ENCODE assay signal across 13 cellular contexts in the genomic region with DNA sequence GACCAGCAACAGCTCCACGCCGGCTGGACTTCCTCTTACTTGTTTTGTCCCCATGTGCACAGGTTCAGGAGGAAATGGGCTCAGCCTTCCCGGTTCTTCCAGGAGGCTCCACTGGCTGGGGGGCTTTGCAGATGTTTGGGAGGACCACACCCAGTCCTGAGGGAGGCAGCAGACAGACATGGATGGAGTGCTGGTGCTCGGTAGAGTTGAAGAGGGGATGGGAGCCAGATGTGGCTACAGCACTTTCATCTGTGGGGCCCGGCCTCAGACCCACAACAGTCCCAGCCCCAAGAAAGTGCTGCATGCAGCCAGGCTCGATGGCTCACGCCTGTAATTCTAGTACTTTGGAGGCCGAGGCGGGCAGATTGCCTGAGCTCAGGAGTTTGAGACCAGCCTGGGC. TPM values are rescaled to one million over a fixed set of nuclear protein-coding genes. Genes with fewer than 3 reads are reported as not detected.
DNase-seq lines count a peak whose midpoint lies in the region; TF ChIP-seq lines count a peak whose summit lies in the region.
"Had no signal": no experiment of that assay in that cellular context is flagged by ENCODE, and none has a peak within 500 bp of the region (broad histone marks: within the 10 kb centered on the region; RNA-seq: fewer than 3 reads in every experiment).

No MANE protein-coding gene starts in this region.

- H3K4me3 Mint-ChIP-seq in activated T-cell treated with anti-CD3 and anti-CD28 coated beads, Interleukin-2, amount 50 U/mL, for 24 hours = no peak overlapping the region
- H3K4me3 Mint-ChIP-seq in mesothelial cell of epicardium = no peak overlapping the region
- no peak overlapping the region for H3K4me3 Mint-ChIP-seq in activated CD4-positive, alpha-beta memory T cell treated with anti-CD3 and anti-CD28 coated beads, Interleukin-2, amount 10 ng/mL, durations not matched to agents 7 days and 5 days

- peak overlapping the region; percentile 17 for H3K23ac ChIP-seq in neuronal stem cell (ENCODE audit: low read depth, low read length, poor library complexity)

- H3K9me3 ChIP-seq in OCI-LY1 (ENCODE audit: low read length) (no peaks in the 10 kb centered on the region), neuronal stem cell (replicated peaks in 1 of 2; ENCODE audit: control insufficient read depth in 2 of 2, insufficient read depth in 1 of 2, low read depth in 1 of 2, low read length in 2 of 2) (no peaks in the 10 kb centered on the region)
- H3K9me3 ChIP-seq: BLaER1 treated with 17β-estradiol and CSF1 and Interleukin-3, amounts not matched to agents 10 nM and 100 nM had no signal

- H4K8ac ChIP-seq in neuronal stem cell (ENCODE audit: low read depth, low read length) = no peak overlapping the region

- no peak for DNase-seq in activated T-cell treated with anti-CD3 and anti-CD28 coated beads, Interleukin-2, amount 50 U/mL, for 24 hours
- DNase-seq in activated T-cell treated with anti-CD3 and anti-CD28 coated beads, Interleukin-2, amount 50 U/mL, for 48 hours = no peak
- peak; percentile 28 for DNase-seq in D341Med (ENCODE audit: low spot score)
- no peak for DNase-seq in neuronal stem cell (ENCODE audit: low spot score)
- DNase-seq in mesothelial cell of epicardium (ENCODE audit: low spot score in 2 of 2, unreplicated experiment in 2 of 2) = no peak
- DNase-seq in activated CD4-positive, alpha-beta memory T cell treated with anti-CD3 and anti-CD28 coated beads, Interleukin-2, amount 10 ng/mL, durations not matched to agents 7 days and 5 days = no peak
- DNase-seq: Calu3, DMS79, HCEC 1CT had no signal

- no peaks in the 10 kb centered on the region for H3K79me2 ChIP-seq in OCI-LY1 (ENCODE audit: insufficient read depth, low read length)

- H3K14ac ChIP-seq in neuronal stem cell (ENCODE audit: low read length) = peak overlapping the region; percentile 27

- no peak overlapping the region for H3K4me2 ChIP-seq in OCI-LY1 (ENCODE audit: low read length)
- no peak overlapping the region for H3K4me2 ChIP-seq in neuronal stem cell (ENCODE audit: insufficient read depth, low read length, poor library complexity, severe bottlenecking)
- H3K4me2 ChIP-seq: BLaER1 treated with 17β-estradiol and CSF1 and Interleukin-3, amounts not matched to agents 10 nM and 100 nM had no signal

- H3K36me3 Mint-ChIP-seq in activated T-cell treated with anti-CD3 and anti-CD28 coated beads, Interleukin-2, amount 50 U/mL, for 24 hours (ENCODE audit: low read depth) = peaks cover 85% of the 10 kb centered on the region
- peaks cover 38% of the 10 kb centered on the region for H3K36me3 Mint-ChIP-seq in mesothelial cell of epicardium
- H3K36me3 Mint-ChIP-seq in activated CD4-positive, alpha-beta memory T cell treated with anti-CD3 and anti-CD28 coated beads, Interleukin-2, amount 10 ng/mL, durations not matched to agents 7 days and 5 days (ENCODE audit: low read depth) = peaks cover 71% of the 10 kb centered on the region

- WGBS in neuronal stem cell (ENCODE audit: extremely low coverage in 2 of 2, insufficient read length in 2 of 2, insufficient replicate concordance in 1 of 2), 2 donors = no CpG with 5 or more reads among the region's 9 CpGs

- H3K9me3 Mint-ChIP-seq in activated T-cell treated with anti-CD3 and anti-CD28 coated beads, Interleukin-2, amount 50 U/mL, for 24 hours = no peaks in the 10 kb centered on the region
- no peaks in the 10 kb centered on the region for H3K9me3 Mint-ChIP-seq in mesothelial cell of epicardium
- H3K9me3 Mint-ChIP-seq in activated CD4-positive, alpha-beta memory T cell treated with anti-CD3 and anti-CD28 coated beads, Interleukin-2, amount 10 ng/mL, durations not matched to agents 7 days and 5 days = no peaks in the 10 kb centered on the region
- H3K9me3 Mint-ChIP-seq: CD4-positive, CD25-positive, alpha-beta regulatory T cell had no signal

- H3K27ac Mint-ChIP-seq in activated T-cell treated with anti-CD3 and anti-CD28 coated beads, Interleukin-2, amount 50 U/mL, for 24 hours = peak overlapping the region; percentile 37
- H3K27ac Mint-ChIP-seq in mesothelial cell of epicardium = no peak overlapping the region
- no peak overlapping the region for H3K27ac Mint-ChIP-seq in activated CD4-positive, alpha-beta memory T cell treated with anti-CD3 and anti-CD28 coated beads, Interleukin-2, amount 10 ng/mL, durations not matched to agents 7 days and 5 days
- H3K27ac Mint-ChIP-seq: CD4-positive, CD25-positive, alpha-beta regulatory T cell had no signal

- POLR2A ChIA-PET in activated CD4-positive, alpha-beta memory T cell treated with anti-CD3 and anti-CD28 coated beads, Interleukin-2, amount 10 ng/mL, durations not matched to agents 7 days and 5 days (lab: Charles Lee) = interaction anchor here (1.4 kb wide), 1 partner anchor 23 kb away, joined by 3 read pairs; no protein-coding TSS in a partner anchor

- H2AFZ ChIP-seq in OCI-LY1 (ENCODE audit: low read length) (no peak overlapping the region), neuronal stem cell (ENCODE audit: low read length) (no peak overlapping the region)

- H3K4me3 ChIP-seq in OCI-LY1 (ENCODE audit: low read depth, low read length, poor library complexity, severe bottlenecking) (no peak overlapping the region), neuronal stem cell (ENCODE audit: low read length in 2 of 2) (no peak overlapping the region)
- H3K4me3 ChIP-seq: BLaER1 treated with 17β-estradiol and CSF1 and Interleukin-3, amounts not matched to agents 10 nM and 100 nM; GM12878 had no signal

- no peak overlapping the region for H3K4ac ChIP-seq in neuronal stem cell (ENCODE audit: low read length)

- H3K27me3 ChIP-seq in OCI-LY1 (ENCODE audit: insufficient read depth, low read length) = no peaks in the 10 kb centered on the region
- no peaks in the 10 kb centered on the region for H3K27me3 ChIP-seq in neuronal stem cell (ENCODE audit: control insufficient read depth in 3 of 3, insufficient read depth in 3 of 3, low read depth in 1 of 3, low read length in 3 of 3)
- H3K27me3 ChIP-seq: BLaER1 treated with 17β-estradiol and CSF1 and Interleukin-3, amounts not matched to agents 10 nM and 100 nM had no signal

- no peaks in the 10 kb centered on the region for H4K20me1 ChIP-seq in OCI-LY1 (ENCODE audit: insufficient read depth, low read length)

- no peak overlapping the region for H2BK120ac ChIP-seq in neuronal stem cell (ENCODE audit: low read depth, low read length)

- peaks cover 3% of the 10 kb centered on the region for H3K79me1 ChIP-seq in neuronal stem cell (ENCODE audit: low read depth, low read length)

- no peak overlapping the region for H2BK5ac ChIP-seq in neuronal stem cell (ENCODE audit: low read length)

- CTCF ChIA-PET in activated CD4-positive, alpha-beta memory T cell treated with anti-CD3 and anti-CD28 coated beads, Interleukin-2, amount 10 ng/mL, durations not matched to agents 7 days and 5 days (lab: Charles Lee) = interaction anchor here (0.7 to 1.7 kb wide), 3 partner anchors 40 to 74 kb away, joined by 3 to 7 read pairs (median 5); no protein-coding TSS in a partner anchor

- TF ChIP-seq CTCF in OCI-LY1 (IDR thresholded peaks at IDR 0.05; ENCODE audit: low read length) (no peak), mesothelial cell of epicardium (IDR thresholded peaks at IDR 0.05; ENCODE audit: unreplicated experiment) (no peak)

- H2AK5ac ChIP-seq in neuronal stem cell (ENCODE audit: low read depth, low read length) = no peak overlapping the region

- H3K4me1 Mint-ChIP-seq in activated T-cell treated with anti-CD3 and anti-CD28 coated beads, Interleukin-2, amount 50 U/mL, for 24 hours (ENCODE audit: low read depth) = peaks cover 8% of the 10 kb centered on the region
- no peaks in the 10 kb centered on the region for H3K4me1 Mint-ChIP-seq in mesothelial cell of epicardium
- peaks cover 35% of the 10 kb centered on the region for H3K4me1 Mint-ChIP-seq in activated CD4-positive, alpha-beta memory T cell treated with anti-CD3 and anti-CD28 coated beads, Interleukin-2, amount 10 ng/mL, durations not matched to agents 7 days and 5 days

- no peaks in the 10 kb centered on the region for H3K9me2 ChIP-seq in OCI-LY1 (ENCODE audit: low read depth, low read length)

- no peak overlapping the region for H2BK15ac ChIP-seq in neuronal stem cell (ENCODE audit: low read length)

- H3K9ac ChIP-seq in OCI-LY1 (ENCODE audit: low read length) (no peak overlapping the region; the same call in 1 of the 2 replicates), neuronal stem cell (ENCODE audit: low read depth, low read length, poor library complexity) (no peak overlapping the region)

- no peaks in the 10 kb centered on the region for H3F3A ChIP-seq in OCI-LY1 (ENCODE audit: insufficient read depth, low read length)

- H3K27me3 Mint-ChIP-seq in activated T-cell treated with anti-CD3 and anti-CD28 coated beads, Interleukin-2, amount 50 U/mL, for 24 hours = no peaks in the 10 kb centered on the region
- H3K27me3 Mint-ChIP-seq in mesothelial cell of epicardium (ENCODE audit: low read depth) = no peaks in the 10 kb centered on the region
- H3K27me3 Mint-ChIP-seq in activated CD4-positive, alpha-beta memory T cell treated with anti-CD3 and anti-CD28 coated beads, Interleukin-2, amount 10 ng/mL, durations not matched to agents 7 days and 5 days = no peaks in the 10 kb centered on the region
- H3K27me3 Mint-ChIP-seq: CD4-positive, CD25-positive, alpha-beta regulatory T cell had no signal

- peaks cover 16% of the 10 kb centered on the region for H3K4me1 ChIP-seq in OCI-LY1 (ENCODE audit: insufficient read depth, low read length, severe bottlenecking)
- H3K4me1 ChIP-seq in neuronal stem cell (ENCODE audit: control insufficient read depth in 2 of 2, insufficient read depth in 1 of 2, low read depth in 1 of 2, low read length in 2 of 2) = no peaks in the 10 kb centered on the region

- H4K91ac ChIP-seq in neuronal stem cell (ENCODE audit: low read depth, low read length, poor library complexity) = no peak overlapping the region

- no peak overlapping the region for H2BK12ac ChIP-seq in neuronal stem cell (ENCODE audit: low read length)

- peaks cover 76% of the 10 kb centered on the region for H3K36me3 ChIP-seq in OCI-LY1 (ENCODE audit: insufficient read depth, low read length)
- H3K36me3 ChIP-seq in neuronal stem cell (replicated peaks in 1 of 2; ENCODE audit: control insufficient read depth in 2 of 2, insufficient read depth in 2 of 2, low read length in 2 of 2) = peaks cover 55 to 94% of the 10 kb centered on the region in 2 donors

- H3K27ac ChIP-seq in OCI-LY1 (ENCODE audit: low read depth, low read length, poor library complexity, severe bottlenecking) = peak overlapping the region; percentile 57
- no peak overlapping the region for H3K27ac ChIP-seq in neuronal stem cell (replicated peaks; ENCODE audit: low read length)

- H3K18ac ChIP-seq in neuronal stem cell (ENCODE audit: low read length) = no peak overlapping the region

RNA-seq across cellular contexts. Expression of gene NARF, which starts 21.8 kb away (rescaled TPM):
- 107 TPM for polyA plus RNA-seq in neuronal stem cell (2013, experiment 1 of 2)
- polyA plus RNA-seq in neuronal stem cell (2013, experiment 2 of 2) = 107 TPM
- 116 to 123 TPM (median 122 TPM) in 3 replicates for total RNA-seq in mesothelial cell of epicardium
- 100 to 1,000 TPM; 150 to 153 TPM for total RNA-seq in activated CD4-positive, alpha-beta memory T cell treated with anti-CD3 and anti-CD28 coated beads, Interleukin-2, amount 10 ng/mL, durations not matched to agents 7 days and 5 days

RNA-seq across cellular contexts. Expression of gene CYBC1, which starts 29.8 kb away (rescaled TPM):
- 42.0 TPM for polyA plus RNA-seq in neuronal stem cell (2013, experiment 1 of 2)
- polyA plus RNA-seq in neuronal stem cell (2013, experiment 2 of 2) = 41.3 TPM
- 86.7 to 93.0 TPM (median 88.1 TPM) in 3 replicates for total RNA-seq in mesothelial cell of epicardium
- total RNA-seq in activated CD4-positive, alpha-beta memory T cell treated with anti-CD3 and anti-CD28 coated beads, Interleukin-2, amount 10 ng/mL, durations not matched to agents 7 days and 5 days = 100 to 1,000 TPM; 308 to 313 TPM

RNA-seq across cellular contexts. Expression of gene FOXK2, which starts 39.2 kb away (rescaled TPM):
- 69.7 TPM for polyA plus RNA-seq in neuronal stem cell (2013, experiment 1 of 2)
- 71.0 TPM for polyA plus RNA-seq in neuronal stem cell (2013, experiment 2 of 2)
- total RNA-seq in mesothelial cell of epicardium = 88.3 to 92.0 TPM (median 91.7 TPM) in 3 replicates
- total RNA-seq in activated CD4-positive, alpha-beta memory T cell treated with anti-CD3 and anti-CD28 coated beads, Interleukin-2, amount 10 ng/mL, durations not matched to agents 7 days and 5 days = 10 to 100 TPM; 53.3 to 68.2 TPM
